ENCODE assay signal across 19 cellular contexts in genomic region chr4:59122626-59123025, GRCh38.
DNase-seq lines count a peak whose midpoint lies in the region; ATAC-seq lines count a peak whose summit lies in the region.
"Had no signal": no experiment of that assay in that cellular context is flagged by ENCODE, and none has a peak within 500 bp of the region (broad histone marks: within the 10 kb centered on the region; RNA-seq: fewer than 3 reads in every experiment).

No MANE protein-coding gene starts in this region.

- intact Hi-C loops in posterior cingulate gyrus (cut with DNase I) = no loop called here

- DNase-seq in DMS53 (lab: John Stamatoyannopoulos, UW) (peak; percentile 26), DMS53 treated with DMSO at 0.1 percent for 48 hours (lab: John Stamatoyannopoulos, UW; ENCODE audit: unreplicated experiment) (no peak), NCI-H524 treated with DMSO at 0.1 percent for 48 hours (lab: John Stamatoyannopoulos, UW) (peak; percentile 40), amniotic epithelial cell (ENCODE audit: low read depth) (peak; percentile 19), GM03348 (ENCODE audit: low spot score) (no peak), posterior cingulate gyrus (no peak)
- no peak for DNase-seq in stimulated activated naive CD4-positive, alpha-beta T cell (lab: John Stamatoyannopoulos, UW)
- DNase-seq: AML-193, GF-D8, IMR-90, NCI-H1436, NCI-H2081, NCI-H2227 treated with DMSO at 0.1 percent for 48 hours, NCI-H526, SW 1271, T-helper 2 cell had no signal

- no peak for ATAC-seq in GM21367 (IDR thresholded peaks at IDR 0.05; ENCODE audit: unreplicated experiment)
- ATAC-seq: GM12878, Right ventricle myocardium inferior had no signal

Comparison
In these comparisons a context has a peak if more than half of its experiments do, and no peak if none do; other contexts are left out.
1. DNase-seq: peak in DMS53 (single experiment), NCI-H524 treated with DMSO at 0.1 percent for 48 hours (single experiment) and amniotic epithelial cell (single experiment); none in DMS53 treated with DMSO at 0.1 percent for 48 hours (single experiment), stimulated activated naive CD4-positive, alpha-beta T cell (0 of 6), GM03348 (single experiment) and posterior cingulate gyrus (0 of 10).